Comparison of ENCODE assay signal across 31 cellular contexts in genomic region chr17:51853857-51854256, GRCh38.
DNase-seq lines count a peak whose midpoint lies in the region; ATAC-seq, FAIRE-seq and TF ChIP-seq lines count a peak whose summit lies in the region.
"Had no signal": no experiment of that assay in that cellular context is flagged by ENCODE, and none has a peak within 500 bp of the region (broad histone marks: within the 10 kb centered on the region; RNA-seq: fewer than 3 reads in every experiment).

No MANE protein-coding gene starts in this region.

- H3K4me1 Mint-ChIP-seq in stimulated activated effector memory CD8-positive, alpha-beta T cell treated with anti-CD3 and anti-CD28 coated beads, Interleukin-12 subunit alpha, Interleukin-12 subunit beta, amount 100 ng/mL, for 72 hours = no peaks in the 10 kb centered on the region
- H3K4me1 Mint-ChIP-seq: central memory CD8-positive, alpha-beta T cell; GM23338; memory B cell; neural crest cell; stimulated activated naive B cell treated with anti-CD40 and anti-IgM and Interleukin-4, amounts not matched to agents 10 μg/mL and 1 μg/mL and 100 μg/mL, for 72 hours had no signal

- no peak overlapping the region for H2AFZ ChIP-seq in PC-3 (ENCODE audit: low read length)
- H2AFZ ChIP-seq: GM23338, parathyroid adenoma had no signal

- intact Hi-C loops in PC-3 (cut with micrococcal nuclease) = no loop called here
- intact Hi-C loops in left colon (cut with DNase I, micrococcal nuclease) = no loop called here
- intact Hi-C loops in kidney (cut with DNase I) = no loop called here

- no peaks in the 10 kb centered on the region for H3K27me3 ChIP-seq in PC-3 (ENCODE audit: low read length)
- H3K27me3 ChIP-seq: BLaER1, right lobe of liver had no signal

- H3K9ac ChIP-seq in PC-3 (ENCODE audit: low read length) (no peak overlapping the region), kidney (ENCODE audit: low read length in 2 of 2) (no peak overlapping the region)
- H3K9ac ChIP-seq: BLaER1, parathyroid adenoma had no signal

- no peak for FAIRE-seq in kidney (lab: Jason Lieb, UNC)
- FAIRE-seq: astrocyte, GM12891, urothelium cell line had no signal

- no peaks in the 10 kb centered on the region for H3K36me3 Mint-ChIP-seq in stimulated activated effector memory CD8-positive, alpha-beta T cell treated with anti-CD3 and anti-CD28 coated beads, Interleukin-12 subunit alpha, Interleukin-12 subunit beta, amount 100 ng/mL, for 72 hours
- H3K36me3 Mint-ChIP-seq: memory B cell; stimulated activated naive B cell treated with anti-CD40 and anti-IgM and Interleukin-4, amounts not matched to agents 10 μg/mL and 1 μg/mL and 100 μg/mL, for 72 hours had no signal

- no peak overlapping the region for H3K4me2 ChIP-seq in PC-3 (ENCODE audit: low read length)
- H3K4me2 ChIP-seq: BLaER1, GM23338 had no signal

- H3K9me2 ChIP-seq in PC-3 (replicated peaks; ENCODE audit: low read length) = no peaks in the 10 kb centered on the region

- CTCF ChIA-PET in PC-3 (lab: Charles Lee) = no interaction called here

- no peak for ATAC-seq in PC-3
- ATAC-seq in left colon = peak; percentile 86
- no peak for ATAC-seq in stimulated activated effector memory CD8-positive, alpha-beta T cell treated with anti-CD3 and anti-CD28 coated beads, Interleukin-12 subunit alpha, Interleukin-12 subunit beta, amount 100 ng/mL, for 72 hours
- ATAC-seq: GM23338; right lobe of liver; stimulated activated naive B cell treated with anti-CD40 and anti-IgM and Interleukin-4, amounts not matched to agents 10 μg/mL and 1 μg/mL and 100 μg/mL, for 72 hours had no signal

- H3K27ac Mint-ChIP-seq in stimulated activated effector memory CD8-positive, alpha-beta T cell treated with anti-CD3 and anti-CD28 coated beads, Interleukin-12 subunit alpha, Interleukin-12 subunit beta, amount 100 ng/mL, for 72 hours = no peak overlapping the region
- H3K27ac Mint-ChIP-seq: GM23338; HFFc6; memory B cell; stimulated activated naive B cell treated with anti-CD40 and anti-IgM and Interleukin-4, amounts not matched to agents 10 μg/mL and 1 μg/mL and 100 μg/mL, for 72 hours; T-helper 2 cell treated with Interferon-gamma antibody and Interleukin-4, amounts not matched to agents 5 μg/mL and 100 μg/mL, for 36 hours had no signal

- H3K4me1 ChIP-seq in PC-3 (ENCODE audit: insufficient read depth, low read length) = peaks cover 23% of the 10 kb centered on the region; the same call in 1 of the 2 replicates
- H3K4me1 ChIP-seq in kidney (ENCODE audit: control insufficient read depth in 1 of 2, insufficient read depth in 1 of 2, low read depth in 1 of 2, low read length in 2 of 2) = no peaks in the 10 kb centered on the region
- H3K4me1 ChIP-seq: BLaER1, parathyroid adenoma, right lobe of liver, suprapubic skin had no signal

- peaks cover 2% of the 10 kb centered on the region for H3K9me3 Mint-ChIP-seq in stimulated activated effector memory CD8-positive, alpha-beta T cell treated with anti-CD3 and anti-CD28 coated beads, Interleukin-12 subunit alpha, Interleukin-12 subunit beta, amount 100 ng/mL, for 72 hours
- H3K9me3 Mint-ChIP-seq: central memory CD8-positive, alpha-beta T cell; GM23338; memory B cell; neural crest cell; stimulated activated naive B cell treated with anti-CD40 and anti-IgM and Interleukin-4, amounts not matched to agents 10 μg/mL and 1 μg/mL and 100 μg/mL, for 72 hours; T-helper 2 cell treated with Interferon-gamma antibody and Interleukin-4, amounts not matched to agents 5 μg/mL and 100 μg/mL, for 36 hours had no signal

- H3K36me3 ChIP-seq in PC-3 (ENCODE audit: low read depth, low read length) (no peaks in the 10 kb centered on the region), kidney (ENCODE audit: control insufficient read depth in 1 of 2, insufficient read depth in 2 of 2, low read length in 2 of 2) (no peaks in the 10 kb centered on the region)
- H3K36me3 ChIP-seq: BLaER1, right lobe of liver, suprapubic skin had no signal

- no peak overlapping the region for H3K4me3 Mint-ChIP-seq in stimulated activated effector memory CD8-positive, alpha-beta T cell treated with anti-CD3 and anti-CD28 coated beads, Interleukin-12 subunit alpha, Interleukin-12 subunit beta, amount 100 ng/mL, for 72 hours
- H3K4me3 Mint-ChIP-seq: central memory CD8-positive, alpha-beta T cell; GM23338; HFFc6; memory B cell; neural crest cell; stimulated activated naive B cell treated with anti-CD40 and anti-IgM and Interleukin-4, amounts not matched to agents 10 μg/mL and 1 μg/mL and 100 μg/mL, for 72 hours; T-helper 2 cell treated with Interferon-gamma antibody and Interleukin-4, amounts not matched to agents 5 μg/mL and 100 μg/mL, for 36 hours had no signal

- H3K27ac ChIP-seq in PC-3 (ENCODE audit: low read length) (peak overlapping the region; percentile 47), kidney (ENCODE audit: low read depth in 2 of 2, low read length in 2 of 2) (no peak overlapping the region)
- H3K27ac ChIP-seq: BLaER1, dorsolateral prefrontal cortex, parathyroid adenoma, right lobe of liver, suprapubic skin had no signal

- peak; percentile 98 for DNase-seq in DMS53 (lab: John Stamatoyannopoulos, UW)
- DNase-seq in NCI-H1092 treated with DMSO at 0.1 percent for 48 hours (lab: John Stamatoyannopoulos, UW) = peak; percentile 82
- DNase-seq in PC-3 = peak; percentile 72
- peak in 1 of 2 donors; percentile 27 for DNase-seq in left colon
- no peak for DNase-seq in stimulated activated effector memory CD8-positive, alpha-beta T cell treated with anti-CD3 and anti-CD28 coated beads, Interleukin-12 subunit alpha, Interleukin-12 subunit beta, amount 100 ng/mL, for 72 hours (ENCODE audit: low spot score in 2 of 2)
- no peak for DNase-seq in NCI-H526 treated with DMSO at 0.1 percent for 48 hours (lab: John Stamatoyannopoulos, UW)
- no peak for DNase-seq in kidney
- no peak for DNase-seq in GDM1 (lab: John Stamatoyannopoulos, UW)
- DNase-seq: activated effector memory CD4-positive, alpha-beta T cell treated with Interleukin-2 at 50 U/mL for 16 hours; activated T-cell treated with anti-CD3 and anti-CD28 coated beads for 4 hours; dorsolateral prefrontal cortex; EL; HFFc6; kidney glomerular epithelial cell; NCI-H1048; NCI-H1930; right lobe of liver; SHP77 treated with DMSO at 0.1 percent for 48 hours; stimulated activated CD4-positive, alpha-beta T cell treated with anti-CD3 and anti-CD28 coated beads, Interleukin-4, amount 100 ng/mL, for 24 hours; stimulated activated naive B cell treated with anti-CD40 and anti-IgM and Interleukin-4, amounts not matched to agents 10 μg/mL and 1 μg/mL and 100 μg/mL, for 72 hours had no signal

- H3F3A ChIP-seq in PC-3 (ENCODE audit: low read length, unreplicated experiment) = no peaks in the 10 kb centered on the region

- POLR2A ChIA-PET in PC-3 (lab: Charles Lee; ENCODE audit: unreplicated experiment) = no interaction called here

- TF ChIP-seq CTCF in PC-3 (conservative IDR thresholded peaks at IDR 0.05; ENCODE audit: low read depth, low read length) (no peak), kidney (IDR thresholded peaks at IDR 0.05; ENCODE audit: borderline replicate concordance, extremely low read depth, insufficient read depth) (no peak)

- no TSS peak for BruUV-seq in PC-3 (replicated peaks; lab: Mats Ljungman, UMichigan)

- H3K9me3 ChIP-seq in PC-3 (ENCODE audit: low read length) = no peaks in the 10 kb centered on the region
- no peaks in the 10 kb centered on the region for H3K9me3 ChIP-seq in kidney (ENCODE audit: control insufficient read depth in 1 of 2, low read length in 2 of 2)
- H3K9me3 ChIP-seq: BLaER1, right lobe of liver, suprapubic skin had no signal

- H3K79me2 ChIP-seq in PC-3 (ENCODE audit: low read length) = no peaks in the 10 kb centered on the region
- H3K79me2 ChIP-seq: parathyroid adenoma had no signal

- H4K20me1 ChIP-seq in PC-3 (ENCODE audit: low read length) = no peaks in the 10 kb centered on the region
- H4K20me1 ChIP-seq: BLaER1 had no signal

- H3K4me3 ChIP-seq in PC-3 (ENCODE audit: low read length) (no peak overlapping the region), kidney (ENCODE audit: low read length in 2 of 2) (no peak overlapping the region)
- H3K4me3 ChIP-seq: BLaER1, dorsolateral prefrontal cortex, GM23338, right lobe of liver, suprapubic skin had no signal

Comparison
In these comparisons a context has a peak if more than half of its experiments do, and no peak if none do; other contexts are left out.
1. DNase-seq: peak in DMS53 (single experiment), NCI-H1092 treated with DMSO at 0.1 percent for 48 hours (single experiment) and PC-3 (single experiment); none in stimulated activated effector memory CD8-positive, alpha-beta T cell treated with anti-CD3 and anti-CD28 coated beads, Interleukin-12 subunit alpha, Interleukin-12 subunit beta, amount 100 ng/mL, for 72 hours (0 of 2), NCI-H526 treated with DMSO at 0.1 percent for 48 hours (single experiment), kidney (single experiment) and GDM1 (single experiment).